Comparison of ENCODE assay signal across 8 cellular contexts in genomic region chr1:75908717-75909152, GRCh38.
DNase-seq lines count a peak whose midpoint lies in the region; ATAC-seq lines count a peak whose summit lies in the region.

No MANE protein-coding gene starts in this region.

- H3K9me3 ChIP-seq in SK-N-MC (ENCODE audit: low read depth, low read length) = no peaks in the 10 kb centered on the region

- DNase-seq in COLO829 (ENCODE audit: low spot score) (peak; percentile 11), KBM-7 (peak; percentile 49), SK-N-MC (ENCODE audit: low read depth, low spot score) (peak; percentile 39), iPS DF 4.7 (ENCODE audit: extremely low read depth, low spot score) (peak; percentile 33), middle frontal gyrus (ENCODE audit: extremely low spot score, low spot score) (no peak), NCI-H2081 treated with DMSO at 0.1 percent for 48 hours (lab: John Stamatoyannopoulos, UW) (no peak)

- in situ Hi-C loops in KBM-7 (cut with MboI; ENCODE audit: low pct_unique_long_range_greater_than_20kb, low sequenced_read_pairs) = no loop called here

- no peak overlapping the region for H3K9ac ChIP-seq in SK-N-MC (ENCODE audit: insufficient read length)

- H3K36me3 ChIP-seq in SK-N-MC (ENCODE audit: insufficient read depth, low read length) = no peaks in the 10 kb centered on the region

- H3K27ac ChIP-seq in SK-N-MC = no peak overlapping the region

- H3K4me3 ChIP-seq in SK-N-MC = peak overlapping the region; percentile 44

- ATAC-seq in GM19452 (IDR thresholded peaks at IDR 0.05; ENCODE audit: unreplicated experiment) (peak; percentile 70), HG03045 (IDR thresholded peaks at IDR 0.05; ENCODE audit: unreplicated experiment) (no peak)

Comparison
In these comparisons a context has a peak if more than half of its experiments do, and no peak if none do; other contexts are left out.
1. DNase-seq: peak in COLO829 (single experiment), KBM-7 (single experiment), SK-N-MC (single experiment) and iPS DF 4.7 (single experiment); none in middle frontal gyrus (single experiment) and NCI-H2081 treated with DMSO at 0.1 percent for 48 hours (single experiment).